In the genomic region with DNA sequence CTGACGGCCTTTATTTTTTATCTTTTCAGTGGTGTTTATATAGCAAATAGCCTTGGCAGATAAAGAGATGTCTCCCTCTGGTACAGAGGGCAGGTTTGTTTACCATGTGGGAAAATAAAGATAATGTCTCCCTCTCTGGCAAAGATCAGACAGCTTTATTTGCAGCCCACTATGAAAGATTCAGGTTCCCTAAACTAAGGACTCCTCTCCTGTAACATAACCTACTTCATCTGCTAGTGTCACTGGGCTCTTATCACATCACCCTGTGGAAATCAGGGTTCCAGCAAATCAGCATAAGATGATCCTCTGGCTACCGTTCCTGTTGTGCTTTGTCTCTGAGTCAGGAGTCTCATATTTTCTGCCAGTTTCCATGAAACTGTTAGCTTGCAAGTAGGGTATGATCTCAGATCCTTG, we compare ENCODE assay signal across 1 cellular context.
A peak's percentile ranks its signal among the peaks of the same experiment; 100 is the strongest.
TF ChIP-seq lines count a peak whose summit lies in the region.

No MANE protein-coding gene starts in this region.

TF ChIP-seq in HepG2, 621 proteins besides CTCF, POLR2A, EP300 and RAD21 (continued from another document and continues in another):
- no peak; the same call in 1 of the 2 replicates for TF ChIP-seq MIER3 (CRISPR knock-in tag; IDR thresholded peaks at IDR 0.05; ENCODE audit: borderline replicate concordance)
- TF ChIP-seq TCF7 (IDR thresholded peaks at IDR 0.05; ENCODE audit: low read depth), result peak; percentile 71
- peak; percentile 45; the same call in 1 of the 2 replicates for TF ChIP-seq CREM (IDR thresholded peaks at IDR 0.05)
- TF ChIP-seq CREM (CRISPR knock-in tag; IDR thresholded peaks at IDR 0.05), result no peak
- TF ChIP-seq SOX13 (IDR thresholded peaks at IDR 0.05), result no peak
- TF ChIP-seq SOX13 (CRISPR knock-in tag; conservative IDR thresholded peaks at IDR 0.05 in 1 of 2, IDR thresholded peaks at IDR 0.05 in 1 of 2), result peak in 1 of 2 experiments; percentile 68; a peak in 1 of 4 replicates
- no peak for TF ChIP-seq ZFP91 (CRISPR knock-in tag; IDR thresholded peaks at IDR 0.05; ENCODE audit: borderline replicate concordance)
- TF ChIP-seq CHD4 (IDR thresholded peaks at IDR 0.05; ENCODE audit: borderline replicate concordance, low read length), result peak; percentile 41; the same call in 1 of the 2 replicates
- peak in 1 of 2 experiments; percentile 4; a peak in 1 of 4 replicates for TF ChIP-seq KLF16 (CRISPR knock-in tag; IDR thresholded peaks at IDR 0.05)
- TF ChIP-seq ARID3A (IDR thresholded peaks at IDR 0.05; ENCODE audit: low read depth, low read length), result peak; percentile 90
- TF ChIP-seq ZGPAT (CRISPR knock-in tag; IDR thresholded peaks at IDR 0.05), result peak; percentile 32; the same call in 1 of the 2 replicates
- TF ChIP-seq RFXANK (CRISPR knock-in tag; IDR thresholded peaks at IDR 0.05), result no peak
- TF ChIP-seq TBL1XR1 (IDR thresholded peaks at IDR 0.05; ENCODE audit: borderline replicate concordance, low read length, partially characterized antibody), result no peak
- 0 out of 2 replicates have a peak, but pooled peaks have one; percentile 57 for TF ChIP-seq SIX1 (CRISPR knock-in tag; IDR thresholded peaks at IDR 0.05; ENCODE audit: borderline replicate concordance)
- no peak for TF ChIP-seq TSC22D2 (CRISPR knock-in tag; IDR thresholded peaks at IDR 0.05; ENCODE audit: borderline replicate concordance)
- peak; percentile 73 for TF ChIP-seq PPARG (CRISPR knock-in tag; conservative IDR thresholded peaks at IDR 0.05)
- TF ChIP-seq PCBP1 (IDR thresholded peaks at IDR 0.05; ENCODE audit: borderline replicate concordance, low read depth, low read length), result no peak
- TF ChIP-seq ZNF782 (CRISPR knock-in tag; IDR thresholded peaks at IDR 0.05; ENCODE audit: borderline replicate concordance), result no peak
- TF ChIP-seq ZNF768 (CRISPR knock-in tag; IDR thresholded peaks at IDR 0.05), result no peak
- TF ChIP-seq ZNF577 (CRISPR knock-in tag; IDR thresholded peaks at IDR 0.05; ENCODE audit: borderline replicate concordance, low read depth), result no peak
- no peak for TF ChIP-seq HNRNPH1 (optimal IDR thresholded peaks at IDR 0.05; ENCODE audit: low read depth, low read length)
- TF ChIP-seq, protein P1, sequence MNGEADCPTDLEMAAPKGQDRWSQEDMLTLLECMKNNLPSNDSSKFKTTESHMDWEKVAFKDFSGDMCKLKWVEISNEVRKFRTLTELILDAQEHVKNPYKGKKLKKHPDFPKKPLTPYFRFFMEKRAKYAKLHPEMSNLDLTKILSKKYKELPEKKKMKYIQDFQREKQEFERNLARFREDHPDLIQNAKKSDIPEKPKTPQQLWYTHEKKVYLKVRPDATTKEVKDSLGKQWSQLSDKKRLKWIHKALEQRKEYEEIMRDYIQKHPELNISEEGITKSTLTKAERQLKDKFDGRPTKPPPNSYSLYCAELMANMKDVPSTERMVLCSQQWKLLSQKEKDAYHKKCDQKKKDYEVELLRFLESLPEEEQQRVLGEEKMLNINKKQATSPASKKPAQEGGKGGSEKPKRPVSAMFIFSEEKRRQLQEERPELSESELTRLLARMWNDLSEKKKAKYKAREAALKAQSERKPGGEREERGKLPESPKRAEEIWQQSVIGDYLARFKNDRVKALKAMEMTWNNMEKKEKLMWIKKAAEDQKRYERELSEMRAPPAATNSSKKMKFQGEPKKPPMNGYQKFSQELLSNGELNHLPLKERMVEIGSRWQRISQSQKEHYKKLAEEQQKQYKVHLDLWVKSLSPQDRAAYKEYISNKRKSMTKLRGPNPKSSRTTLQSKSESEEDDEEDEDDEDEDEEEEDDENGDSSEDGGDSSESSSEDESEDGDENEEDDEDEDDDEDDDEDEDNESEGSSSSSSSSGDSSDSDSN (CRISPR knock-in tag; IDR thresholded peaks at IDR 0.05), result no peak
- TF ChIP-seq LBX2 (CRISPR knock-in tag; IDR thresholded peaks at IDR 0.05; ENCODE audit: borderline replicate concordance), result no peak
- TF ChIP-seq ZNF121 (CRISPR knock-in tag; IDR thresholded peaks at IDR 0.05), result no peak
- no peak for TF ChIP-seq TFDP2 (CRISPR knock-in tag; IDR thresholded peaks at IDR 0.05)
- no peak for TF ChIP-seq PHB2 (IDR thresholded peaks at IDR 0.05; ENCODE audit: partially characterized antibody)
- no peak for TF ChIP-seq ZNF138 (CRISPR knock-in tag; IDR thresholded peaks at IDR 0.05; ENCODE audit: low read depth)
- 0 out of 2 replicates have a peak, but pooled peaks have one; percentile 29 for TF ChIP-seq SIX4 (CRISPR knock-in tag; IDR thresholded peaks at IDR 0.05)
- no peak for TF ChIP-seq ATF4 (CRISPR knock-in tag; IDR thresholded peaks at IDR 0.05)
- TF ChIP-seq AHDC1 (CRISPR knock-in tag; IDR thresholded peaks at IDR 0.05; ENCODE audit: borderline replicate concordance), result peak; percentile 26; the same call in 1 of the 2 replicates
- peak; percentile 83 for TF ChIP-seq GATA4 (IDR thresholded peaks at IDR 0.05; ENCODE audit: borderline replicate concordance, low read depth)
- TF ChIP-seq MTA3 (CRISPR knock-in tag; IDR thresholded peaks at IDR 0.05), result no peak
- peak; percentile 69 for TF ChIP-seq HNF4A (CRISPR knock-in tag; IDR thresholded peaks at IDR 0.05)
- TF ChIP-seq SALL1 (CRISPR knock-in tag; IDR thresholded peaks at IDR 0.05), result peak; percentile 27; the same call in 1 of the 2 replicates
- TF ChIP-seq ZBTB8A (CRISPR knock-in tag; IDR thresholded peaks at IDR 0.05; ENCODE audit: borderline replicate concordance, low read depth), result no peak
- TF ChIP-seq ZEB1 (IDR thresholded peaks at IDR 0.05; ENCODE audit: insufficient replicate concordance, low read depth), result no peak
- TF ChIP-seq ZFAT (CRISPR knock-in tag; conservative IDR thresholded peaks at IDR 0.05), result no peak
- TF ChIP-seq CAMTA2 (CRISPR knock-in tag; IDR thresholded peaks at IDR 0.05; ENCODE audit: borderline replicate concordance), result no peak
- TF ChIP-seq ZNF572 (CRISPR knock-in tag; IDR thresholded peaks at IDR 0.05), result no peak
- TF ChIP-seq, protein P2, sequence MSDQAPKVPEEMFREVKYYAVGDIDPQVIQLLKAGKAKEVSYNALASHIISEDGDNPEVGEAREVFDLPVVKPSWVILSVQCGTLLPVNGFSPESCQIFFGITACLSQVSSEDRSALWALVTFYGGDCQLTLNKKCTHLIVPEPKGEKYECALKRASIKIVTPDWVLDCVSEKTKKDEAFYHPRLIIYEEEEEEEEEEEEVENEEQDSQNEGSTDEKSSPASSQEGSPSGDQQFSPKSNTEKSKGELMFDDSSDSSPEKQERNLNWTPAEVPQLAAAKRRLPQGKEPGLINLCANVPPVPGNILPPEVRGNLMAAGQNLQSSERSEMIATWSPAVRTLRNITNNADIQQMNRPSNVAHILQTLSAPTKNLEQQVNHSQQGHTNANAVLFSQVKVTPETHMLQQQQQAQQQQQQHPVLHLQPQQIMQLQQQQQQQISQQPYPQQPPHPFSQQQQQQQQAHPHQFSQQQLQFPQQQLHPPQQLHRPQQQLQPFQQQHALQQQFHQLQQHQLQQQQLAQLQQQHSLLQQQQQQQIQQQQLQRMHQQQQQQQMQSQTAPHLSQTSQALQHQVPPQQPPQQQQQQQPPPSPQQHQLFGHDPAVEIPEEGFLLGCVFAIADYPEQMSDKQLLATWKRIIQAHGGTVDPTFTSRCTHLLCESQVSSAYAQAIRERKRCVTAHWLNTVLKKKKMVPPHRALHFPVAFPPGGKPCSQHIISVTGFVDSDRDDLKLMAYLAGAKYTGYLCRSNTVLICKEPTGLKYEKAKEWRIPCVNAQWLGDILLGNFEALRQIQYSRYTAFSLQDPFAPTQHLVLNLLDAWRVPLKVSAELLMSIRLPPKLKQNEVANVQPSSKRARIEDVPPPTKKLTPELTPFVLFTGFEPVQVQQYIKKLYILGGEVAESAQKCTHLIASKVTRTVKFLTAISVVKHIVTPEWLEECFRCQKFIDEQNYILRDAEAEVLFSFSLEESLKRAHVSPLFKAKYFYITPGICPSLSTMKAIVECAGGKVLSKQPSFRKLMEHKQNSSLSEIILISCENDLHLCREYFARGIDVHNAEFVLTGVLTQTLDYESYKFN (CRISPR knock-in tag; conservative IDR thresholded peaks at IDR 0.05), result peak; percentile 65
- TF ChIP-seq ZKSCAN8 (CRISPR knock-in tag; IDR thresholded peaks at IDR 0.05; ENCODE audit: borderline replicate concordance), result no peak
- TF ChIP-seq MEF2D (CRISPR knock-in tag; IDR thresholded peaks at IDR 0.05), result no peak
